Comparison of ENCODE assay signal across 1 cellular context in the genomic region with DNA sequence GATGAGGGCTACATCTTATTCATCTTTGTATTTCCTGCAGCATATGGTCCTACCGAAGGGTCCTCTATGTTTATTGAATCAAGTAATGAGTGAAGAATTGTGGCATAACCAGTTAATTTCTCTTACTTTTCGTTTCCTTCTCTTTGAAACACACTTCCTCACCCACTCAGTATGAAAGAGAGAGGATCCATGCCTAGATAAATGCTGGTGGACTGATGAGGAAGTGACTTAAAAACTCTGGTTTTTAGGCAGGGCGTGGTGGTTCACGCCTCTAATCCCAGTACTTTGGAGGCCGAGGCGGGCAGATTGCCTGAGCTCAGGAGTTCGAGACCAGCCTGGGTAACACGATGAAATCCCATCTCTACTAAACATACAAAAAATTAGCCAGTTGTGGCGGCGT.
TF ChIP-seq lines count a peak whose summit lies in the region.

No MANE protein-coding gene starts in this region.

TF ChIP-seq in GM12878, 131 proteins besides CTCF, POLR2A, EP300 and RAD21 (continued from another document):
- TF ChIP-seq, protein P1, sequence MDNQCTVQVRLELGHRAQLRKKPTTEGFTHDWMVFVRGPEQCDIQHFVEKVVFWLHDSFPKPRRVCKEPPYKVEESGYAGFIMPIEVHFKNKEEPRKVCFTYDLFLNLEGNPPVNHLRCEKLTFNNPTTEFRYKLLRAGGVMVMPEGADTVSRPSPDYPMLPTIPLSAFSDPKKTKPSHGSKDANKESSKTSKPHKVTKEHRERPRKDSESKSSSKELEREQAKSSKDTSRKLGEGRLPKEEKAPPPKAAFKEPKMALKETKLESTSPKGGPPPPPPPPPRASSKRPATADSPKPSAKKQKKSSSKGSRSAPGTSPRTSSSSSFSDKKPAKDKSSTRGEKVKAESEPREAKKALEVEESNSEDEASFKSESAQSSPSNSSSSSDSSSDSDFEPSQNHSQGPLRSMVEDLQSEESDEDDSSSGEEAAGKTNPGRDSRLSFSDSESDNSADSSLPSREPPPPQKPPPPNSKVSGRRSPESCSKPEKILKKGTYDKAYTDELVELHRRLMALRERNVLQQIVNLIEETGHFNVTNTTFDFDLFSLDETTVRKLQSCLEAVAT (IDR thresholded peaks at IDR 0.05), result no peak
- TF ChIP-seq, protein P2, sequence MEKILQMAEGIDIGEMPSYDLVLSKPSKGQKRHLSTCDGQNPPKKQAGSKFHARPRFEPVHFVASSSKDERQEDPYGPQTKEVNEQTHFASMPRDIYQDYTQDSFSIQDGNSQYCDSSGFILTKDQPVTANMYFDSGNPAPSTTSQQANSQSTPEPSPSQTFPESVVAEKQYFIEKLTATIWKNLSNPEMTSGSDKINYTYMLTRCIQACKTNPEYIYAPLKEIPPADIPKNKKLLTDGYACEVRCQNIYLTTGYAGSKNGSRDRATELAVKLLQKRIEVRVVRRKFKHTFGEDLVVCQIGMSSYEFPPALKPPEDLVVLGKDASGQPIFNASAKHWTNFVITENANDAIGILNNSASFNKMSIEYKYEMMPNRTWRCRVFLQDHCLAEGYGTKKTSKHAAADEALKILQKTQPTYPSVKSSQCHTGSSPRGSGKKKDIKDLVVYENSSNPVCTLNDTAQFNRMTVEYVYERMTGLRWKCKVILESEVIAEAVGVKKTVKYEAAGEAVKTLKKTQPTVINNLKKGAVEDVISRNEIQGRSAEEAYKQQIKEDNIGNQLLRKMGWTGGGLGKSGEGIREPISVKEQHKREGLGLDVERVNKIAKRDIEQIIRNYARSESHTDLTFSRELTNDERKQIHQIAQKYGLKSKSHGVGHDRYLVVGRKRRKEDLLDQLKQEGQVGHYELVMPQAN (conservative IDR thresholded peaks at IDR 0.05), result no peak
- TF ChIP-seq YY1 (IDR thresholded peaks at IDR 0.05; ENCODE audit: low read depth, low read length), result no peak
